In the genomic region with DNA sequence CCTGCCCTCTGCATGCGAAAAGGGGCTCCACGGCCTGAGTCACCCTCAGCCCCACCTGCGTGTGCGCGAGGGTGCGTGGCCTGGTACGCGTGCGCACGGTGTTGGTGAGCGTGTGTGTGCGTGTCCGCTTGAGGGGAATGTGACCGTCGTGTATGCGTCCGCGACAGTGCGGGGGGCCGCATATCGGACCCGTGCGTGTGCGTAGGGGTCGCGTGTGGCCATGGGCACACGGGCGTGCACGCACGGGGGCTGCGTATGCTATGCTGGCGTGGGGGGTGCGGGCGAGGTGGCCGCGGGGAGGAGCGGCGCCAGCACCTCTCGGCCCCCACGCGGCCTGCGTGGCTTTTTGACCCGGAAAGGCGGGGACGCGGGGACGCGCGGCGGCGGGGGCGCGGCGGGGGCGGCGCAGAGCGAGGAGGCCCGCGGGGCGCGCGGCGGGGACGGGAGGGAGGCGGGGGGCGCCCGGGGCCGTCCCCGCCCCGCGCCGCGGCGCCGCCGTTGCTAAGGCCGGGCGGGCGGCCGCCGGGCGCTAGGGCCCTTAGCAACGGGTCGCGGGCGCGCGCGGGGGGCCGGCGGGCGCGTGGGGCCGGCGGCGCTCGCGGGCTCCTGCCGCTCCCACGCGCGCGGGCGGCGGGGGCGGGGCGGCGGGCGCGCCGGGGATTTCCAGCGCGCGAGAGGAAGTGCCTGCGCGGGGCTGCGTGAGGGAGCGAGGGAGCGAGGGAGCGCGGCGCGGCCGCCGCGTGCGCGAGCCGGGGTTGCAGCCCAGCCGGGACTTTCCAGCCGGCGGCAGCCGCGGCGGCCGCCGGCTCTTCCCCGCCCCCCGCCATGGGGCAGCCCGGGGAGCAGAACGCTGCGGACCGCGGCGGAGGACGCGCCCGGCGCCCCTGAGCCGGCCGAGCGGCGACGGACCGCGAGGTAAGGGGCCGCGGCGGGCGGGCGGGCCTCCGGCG, we compare ENCODE assay signal across 8 cellular contexts. TPM values are rescaled to one million over a fixed set of nuclear protein-coding genes. Genes with fewer than 3 reads are reported as not detected.
DNase-seq lines count a peak whose midpoint lies in the region; ATAC-seq and TF ChIP-seq lines count a peak whose summit lies in the region.

A gene with protein sequence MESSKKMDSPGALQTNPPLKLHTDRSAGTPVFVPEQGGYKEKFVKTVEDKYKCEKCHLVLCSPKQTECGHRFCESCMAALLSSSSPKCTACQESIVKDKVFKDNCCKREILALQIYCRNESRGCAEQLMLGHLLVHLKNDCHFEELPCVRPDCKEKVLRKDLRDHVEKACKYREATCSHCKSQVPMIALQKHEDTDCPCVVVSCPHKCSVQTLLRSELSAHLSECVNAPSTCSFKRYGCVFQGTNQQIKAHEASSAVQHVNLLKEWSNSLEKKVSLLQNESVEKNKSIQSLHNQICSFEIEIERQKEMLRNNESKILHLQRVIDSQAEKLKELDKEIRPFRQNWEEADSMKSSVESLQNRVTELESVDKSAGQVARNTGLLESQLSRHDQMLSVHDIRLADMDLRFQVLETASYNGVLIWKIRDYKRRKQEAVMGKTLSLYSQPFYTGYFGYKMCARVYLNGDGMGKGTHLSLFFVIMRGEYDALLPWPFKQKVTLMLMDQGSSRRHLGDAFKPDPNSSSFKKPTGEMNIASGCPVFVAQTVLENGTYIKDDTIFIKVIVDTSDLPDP (plus strand): TSS at position 689 of the 950 bp plus-strand sequence. CDS start 92,753 bp downstream, outside the sequence.

- no peaks in the 10 kb centered on the region for H3K27me3 Mint-ChIP-seq in chondrocyte (ENCODE audit: low read depth)

- H3K36me3 Mint-ChIP-seq in chondrocyte (ENCODE audit: low read depth) = no peaks in the 10 kb centered on the region

- peak within 1 kb of the TSS; percentile 90 for H3K27ac Mint-ChIP-seq in chondrocyte (ENCODE audit: unreplicated experiment)

- H3K4me3 Mint-ChIP-seq in chondrocyte (ENCODE audit: unreplicated experiment) = peak within 1 kb of the TSS; percentile 75

- no peaks in the 10 kb centered on the region for H3K9me3 Mint-ChIP-seq in chondrocyte (ENCODE audit: low read depth)

- intact Hi-C loops in left colon (cut with DNase I, micrococcal nuclease) = no loop called here

- ATAC-seq in GM21825 (IDR thresholded peaks at IDR 0.05; ENCODE audit: unreplicated experiment) (peak; percentile 46), left colon (peak; percentile 51)

- DNase-seq in EL (peak; percentile 78), M059J (ENCODE audit: low read depth) (peak; percentile 50), chondrocyte (ENCODE audit: low spot score) (peak; percentile 68), left colon (peak; percentile 59 to 79), GF-D8 (lab: John Stamatoyannopoulos, UW) (no peak)
- DNase-seq in activated CD4-positive, alpha-beta T cell treated with anti-CD3 and anti-CD28 coated beads for 4 hours = peak; percentile 83 to 87
- DNase-seq in stimulated activated CD4-positive, alpha-beta T cell treated with anti-CD3 and anti-CD28 coated beads, Interleukin-1b, Interleukin-23, amount 100 ng/mL, for 4 hours (ENCODE audit: low read depth in 2 of 2) = peak; percentile 77 to 80

- no peak for TF ChIP-seq CTCF in chondrocyte (IDR thresholded peaks at IDR 0.05)

- H3K4me1 Mint-ChIP-seq in chondrocyte (ENCODE audit: low read depth) = peaks cover 38% of the 10 kb centered on the region

RNA-seq across cellular contexts. Expression of the gene that starts here (rescaled TPM):
- total RNA-seq in M059J (2014; rRNA removed; shearing (Covaris generic)) = 12.5 and 16.1 TPM in 2 replicates
- total RNA-seq in chondrocyte = 15.0 to 20.1 TPM (median 18.4 TPM) in 3 replicates
- total RNA-seq in left colon = 10 to 100 TPM; 22.6 to 31.6 TPM
